In genomic region chr7:27928001-27928400, GRCh38 we compare ENCODE assay signal across 24 cellular contexts.
"Had no signal": no experiment of that assay in that cellular context is flagged by ENCODE, and none has a peak within 500 bp of the region (broad histone marks: within the 10 kb centered on the region; RNA-seq: fewer than 3 reads in every experiment).

No MANE protein-coding gene starts in this region.

- H3K36me3 ChIP-seq: esophagus muscularis mucosa, gastroesophageal sphincter, heart left ventricle, left lung, lower lobe of right lung had no signal

- H3K4me3 ChIP-seq: coronary artery, dorsolateral prefrontal cortex, esophagus muscularis mucosa, gastroesophageal sphincter, heart left ventricle, hepatocyte, left lung, lower lobe of right lung, mucosa of descending colon had no signal

- ATAC-seq: foreskin keratinocyte; gastroesophageal sphincter; heart left ventricle; left lung; left ventricle myocardium superior; lower lobe of right lung; mucosa of descending colon; naive thymus-derived CD4-positive, alpha-beta T cell had no signal

- FAIRE-seq: colon, endothelial cell of umbilical vein, frontal cortex, kidney had no signal

- DNase-seq: dermis blood vessel endothelial cell; dorsolateral prefrontal cortex; effector CD4-positive, alpha-beta T cell; effector memory CD4-positive, alpha-beta T cell; foreskin keratinocyte; heart left ventricle; hypothalamus; immature natural killer cell; islet precursor cell; kidney; kidney glomerular epithelial cell; left lung; left ventricle myocardium superior; lower lobe of right lung; mesenchymal stem cell; mucosa of descending colon; naive thymus-derived CD4-positive, alpha-beta T cell had no signal

- H3K9me3 ChIP-seq: esophagus muscularis mucosa, gastroesophageal sphincter, heart left ventricle, left lung, lower lobe of right lung, mucosa of descending colon had no signal

- H3K27ac ChIP-seq: coronary artery, esophagus muscularis mucosa, foreskin keratinocyte, gastroesophageal sphincter, heart left ventricle, hepatocyte, left lung, lower lobe of right lung had no signal

- H3K4me1 ChIP-seq: foreskin keratinocyte, left lung, lower lobe of right lung had no signal

- H3K27me3 ChIP-seq: dorsolateral prefrontal cortex, esophagus muscularis mucosa, foreskin keratinocyte, gastroesophageal sphincter, heart left ventricle, hepatocyte, left lung had no signal
